In genomic region chr13:91398413-91399188, GRCh38 we compare ENCODE assay signal across 8 cellular contexts. TPM values are rescaled to one million over a fixed set of nuclear protein-coding genes. Genes with fewer than 3 reads are reported as not detected.
DNase-seq lines count a peak whose midpoint lies in the region; ATAC-seq and TF ChIP-seq lines count a peak whose summit lies in the region.

Gene GPC5 (plus strand): TSS chr13:91398621.

- H3K36me3 ChIP-seq in ovary (no peaks in the 10 kb centered on the region), thymus (ENCODE audit: control insufficient read depth, insufficient read depth) (no peaks in the 10 kb centered on the region)

- WGBS in ovary, 3 donors: 0 to 1% (median 1%) methylated on average over 28 to 76 of the region's 76 CpGs
- 1% methylated on average over 76 of the region's 76 CpGs for WGBS in thymus

- H3K27me3 ChIP-seq in ovary (no peaks in the 10 kb centered on the region), thymus (ENCODE audit: control insufficient read depth, insufficient read depth) (peaks cover 34% of the 10 kb centered on the region)

- ATAC-seq in GM21515 (IDR thresholded peaks at IDR 0.05; ENCODE audit: unreplicated experiment): peak; percentile 95

- intact Hi-C loops in ovary (cut with DNase I): no loop called here

- H3K4me3 ChIP-seq in ovary (peak within 1 kb of the TSS; percentile 17), thymus (ENCODE audit: low read length) (peak within 1 kb of the TSS; percentile 46)

- no peak for TF ChIP-seq CTCF in ovary (IDR thresholded peaks at IDR 0.05)

- no peak for TF ChIP-seq EP300 in ovary (IDR thresholded peaks at IDR 0.05)

- H3K27ac ChIP-seq in ovary: no peak within 1 kb of the TSS
- no peak within 1 kb of the TSS for H3K27ac ChIP-seq in thymus (ENCODE audit: low read depth)

- peaks cover 5% of the 10 kb centered on the region for H3K4me1 ChIP-seq in ovary (ENCODE audit: insufficient read depth)
- H3K4me1 ChIP-seq in thymus (ENCODE audit: control insufficient read depth, insufficient read depth, low read length): peaks cover 6% of the 10 kb centered on the region

- no peak for TF ChIP-seq POLR2A in ovary (IDR thresholded peaks at IDR 0.05)

- peaks cover 0 to 3% of the 10 kb centered on the region in 2 donors for H3K9me3 ChIP-seq in ovary
- H3K9me3 ChIP-seq in thymus (ENCODE audit: control insufficient read depth): no peaks in the 10 kb centered on the region

- peak; percentile 22 for DNase-seq in DMS114 treated with DMSO at 0.1 percent for 48 hours (lab: John Stamatoyannopoulos, UW; ENCODE audit: unreplicated experiment)
- DNase-seq in HUDEP-2 (lab: John Stamatoyannopoulos, UW; ENCODE audit: unreplicated experiment in 76 of 76): peak in 75 of 76 experiments; percentile 3 to 91 (median 77)
- peak; percentile 70 for DNase-seq in SHP77 treated with DMSO at 0.1 percent for 48 hours (lab: John Stamatoyannopoulos, UW)
- DNase-seq in activated gamma-delta T cell treated with Interleukin-2 at 50 U/mL for 16 hours: peak; percentile 79
- DNase-seq in glomerular visceral epithelial cell (ENCODE audit: extremely low spot score): peak; percentile 86
- peak; percentile 36 to 72 (median 47) for DNase-seq in ovary

RNA-seq across cellular contexts. Expression of gene GPC5, which starts in this region (rescaled TPM):
- total RNA-seq in ovary: 1 to 10 TPM in 2 of 7 donors, under 1 TPM in 5; 0.10 to 1.5 (median 0.38) TPM
- under 1 TPM; 0.18 to 0.75 TPM for polyA plus RNA-seq in ovary
- 0.25 TPM for polyA plus RNA-seq in thymus

Comparison
In these comparisons a context has a peak if more than half of its experiments do, and no peak if none do; other contexts are left out.
1. DNase-seq: peak in every context shown above with its lines; median percentile 86 in glomerular visceral epithelial cell; 79 in activated gamma-delta T cell treated with Interleukin-2 at 50 U/mL for 16 hours; 77 in HUDEP-2; 70 in SHP77 treated with DMSO at 0.1 percent for 48 hours; 47 in ovary; 22 in DMS114 treated with DMSO at 0.1 percent for 48 hours.